9 cellular contexts compared by ENCODE assay signal in the genomic region with DNA sequence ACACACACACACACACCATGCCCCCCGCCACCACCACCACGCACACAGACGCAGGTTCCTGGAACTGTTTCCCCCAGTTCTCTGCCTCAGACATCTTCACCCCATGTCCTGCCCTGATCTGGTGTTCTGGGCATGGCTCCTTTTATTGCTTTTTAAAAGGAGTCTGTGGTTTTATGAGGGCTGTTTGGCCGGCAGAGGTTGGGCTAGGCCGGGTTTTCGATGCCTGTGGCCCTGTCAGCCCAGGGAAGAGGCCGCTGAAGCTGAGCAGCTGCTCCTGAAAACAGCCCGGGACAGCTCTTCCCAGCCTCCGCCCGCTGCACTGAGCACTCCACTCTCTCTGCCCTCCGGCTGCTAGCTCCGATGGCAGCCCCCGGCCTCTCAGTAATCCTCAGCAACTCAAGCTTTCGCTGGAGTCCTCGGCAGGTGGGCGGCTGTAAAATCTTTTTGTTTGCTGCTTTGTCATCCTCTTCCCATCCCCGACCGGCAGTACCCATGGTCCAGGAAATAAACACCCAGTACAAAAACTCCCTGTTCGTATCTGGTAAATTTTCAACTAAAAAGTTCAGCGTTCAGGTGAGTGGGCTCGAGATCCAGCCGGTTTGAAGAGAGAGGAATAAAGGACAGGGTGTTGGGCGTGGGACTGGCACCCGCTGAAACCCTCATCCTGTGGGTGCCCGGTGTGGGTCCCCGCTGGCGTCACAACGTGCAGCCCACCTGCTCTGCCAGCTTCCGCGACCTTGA.
DNase-seq lines count a peak whose midpoint lies in the region; TF ChIP-seq lines count a peak whose summit lies in the region.
"Had no signal": no experiment of that assay in that cellular context is flagged by ENCODE, and none has a peak within 500 bp of the region (broad histone marks: within the 10 kb centered on the region; RNA-seq: fewer than 3 reads in every experiment).

No MANE protein-coding gene starts in this region.

- intact Hi-C loops in dorsolateral prefrontal cortex (cut with DNase I) = no loop called here
- intact Hi-C loops in uterus (cut with DNase I; ENCODE audit: low total_unique reads) = no loop called here

- no peak for TF ChIP-seq POLR2A in uterus (IDR thresholded peaks at IDR 0.05)

- H3K9me3 ChIP-seq in mesodermal cell (ENCODE audit: control insufficient read depth, low read length) (no peaks in the 10 kb centered on the region), uterus (no peaks in the 10 kb centered on the region)

- H3K4me1 ChIP-seq in mesodermal cell (ENCODE audit: control insufficient read depth, insufficient read depth, low read length, poor library complexity, severe bottlenecking) (peaks cover 41% of the 10 kb centered on the region), uterus (peaks cover 0 to 6% of the 10 kb centered on the region in 2 donors)

- H3K4me3 ChIP-seq in dorsolateral prefrontal cortex (peak overlapping the region in 3 of 59 donors; percentile 15 to 52 (median 44)), mesodermal cell (ENCODE audit: extremely low read depth, insufficient read depth, low read length, poor library complexity, severe bottlenecking) (no peak overlapping the region), uterus (no peak overlapping the region)

- peaks cover 0 to 5% (median 0%) of the 10 kb centered on the region in 45 donors for H3K27me3 ChIP-seq in dorsolateral prefrontal cortex
- no peaks in the 10 kb centered on the region for H3K27me3 ChIP-seq in uterus

- H3K27ac ChIP-seq in dorsolateral prefrontal cortex (peak overlapping the region in 30 of 59 donors; percentile 1 to 76 (median 40)), mesodermal cell (ENCODE audit: low read depth, low read length, severe bottlenecking) (peak overlapping the region; percentile 78), uterus (peak overlapping the region; percentile 56)

- H3K36me3 ChIP-seq in mesodermal cell (ENCODE audit: control insufficient read depth, insufficient read depth, low read length) = no peaks in the 10 kb centered on the region
- H3K36me3 ChIP-seq in uterus = no peaks in the 10 kb centered on the region

- 39 to 57% methylated on average over 17 to 24 of the region's 30 CpGs for WGBS in mesodermal cell (ENCODE audit: insufficient coverage in 2 of 2), 2 experiments

- TF ChIP-seq CTCF in dorsolateral prefrontal cortex (IDR thresholded peaks at IDR 0.05 in 54 of 56, conservative IDR thresholded peaks at IDR 0.05 in 2 of 56; ENCODE audit: low read depth in 1 of 56, partially characterized antibody in 56 of 56) (no peak), uterus (IDR thresholded peaks at IDR 0.05) (no peak)

- peak; percentile 29 for DNase-seq in activated CD8-positive, alpha-beta memory T cell treated with anti-CD3 and anti-CD28 coated beads, Interleukin-2, amount 50 U/mL, for 4 hours
- DNase-seq in activated CD8-positive, alpha-beta memory T cell treated with anti-CD3 and anti-CD28 coated beads, Interleukin-2, amount 50 U/mL, for 48 hours = no peak
- peak in 2 of 10 donors; percentile 45 to 52 for DNase-seq in dorsolateral prefrontal cortex
- peak; percentile 48 to 49 for DNase-seq in uterus
- DNase-seq in dermis blood vessel endothelial cell = no peak
- no peak for DNase-seq in NCI-H69 (lab: John Stamatoyannopoulos, UW)
- DNase-seq in COLO668 (lab: John Stamatoyannopoulos, UW; ENCODE audit: unreplicated experiment) = no peak
- DNase-seq: RPMI8226 had no signal

Comparison
In these comparisons a context has a peak if more than half of its experiments do, and no peak if none do; other contexts are left out.
1. DNase-seq: peak in activated CD8-positive, alpha-beta memory T cell treated with anti-CD3 and anti-CD28 coated beads, Interleukin-2, amount 50 U/mL, for 4 hours (single experiment) and uterus (2 of 2); none in activated CD8-positive, alpha-beta memory T cell treated with anti-CD3 and anti-CD28 coated beads, Interleukin-2, amount 50 U/mL, for 48 hours (single experiment), dermis blood vessel endothelial cell (single experiment), NCI-H69 (single experiment) and COLO668 (single experiment).
2. Peak in every context shown above with its lines, with median percentiles within 50 percentile points of each other: H3K27ac ChIP-seq.